In genomic region chr5:53259176-53259575, GRCh38 we compare ENCODE assay signal across 24 cellular contexts.
"Had no signal": no experiment of that assay in that cellular context is flagged by ENCODE, and none has a peak within 500 bp of the region (broad histone marks: within the 10 kb centered on the region; RNA-seq: fewer than 3 reads in every experiment).

No MANE protein-coding gene starts in this region.

- H3K4me1 Mint-ChIP-seq: immature natural killer cell; memory B cell; naive thymus-derived CD4-positive, alpha-beta T cell; natural killer cell had no signal

- FAIRE-seq: colon, endothelial cell of umbilical vein had no signal

- H3K36me3 ChIP-seq: esophagus squamous epithelium, gastroesophageal sphincter, heart left ventricle, left lung, lower lobe of right lung had no signal

- H3K27ac ChIP-seq: coronary artery, dorsolateral prefrontal cortex, esophagus squamous epithelium, gastroesophageal sphincter, heart left ventricle, hepatocyte, left lung, lower lobe of right lung had no signal

- H3K36me3 Mint-ChIP-seq: immature natural killer cell; memory B cell; naive thymus-derived CD4-positive, alpha-beta T cell; natural killer cell had no signal

- H2AFZ ChIP-seq: hepatocyte had no signal

- DNase-seq: dermis blood vessel endothelial cell; dorsolateral prefrontal cortex; effector CD4-positive, alpha-beta T cell; effector memory CD4-positive, alpha-beta T cell; esophagus squamous epithelium; foreskin fibroblast; heart left ventricle; hypothalamus; immature natural killer cell; islet precursor cell; left cardiac atrium; left ventricle myocardium superior; lower lobe of right lung; mesendoderm; midbrain; naive thymus-derived CD4-positive, alpha-beta T cell; natural killer cell had no signal

- H3K27me3 Mint-ChIP-seq: memory B cell had no signal

- H3K79me2 ChIP-seq: hepatocyte had no signal

- ATAC-seq: gastroesophageal sphincter; heart left ventricle; left cardiac atrium; left lung; left ventricle myocardium superior; lower lobe of right lung; naive thymus-derived CD4-positive, alpha-beta T cell; natural killer cell had no signal

- H3K4me3 Mint-ChIP-seq: immature natural killer cell; memory B cell; naive thymus-derived CD4-positive, alpha-beta T cell; natural killer cell had no signal

- H3K27me3 ChIP-seq: esophagus squamous epithelium, gastroesophageal sphincter, heart left ventricle, hepatocyte, left lung had no signal

- H3K4me1 ChIP-seq: gastroesophageal sphincter, left lung, lower lobe of right lung had no signal

- H3K9me3 ChIP-seq: esophagus squamous epithelium, gastroesophageal sphincter, heart left ventricle, left lung, lower lobe of right lung had no signal

- H3K27ac Mint-ChIP-seq: immature natural killer cell; memory B cell; naive thymus-derived CD4-positive, alpha-beta T cell; natural killer cell had no signal

- H3K4me3 ChIP-seq: coronary artery, dorsolateral prefrontal cortex, esophagus squamous epithelium, gastroesophageal sphincter, heart left ventricle, hepatocyte, left lung, lower lobe of right lung had no signal

- H3K4me2 ChIP-seq: hepatocyte had no signal
